In genomic region chr6:50602191-50602810, GRCh38 we compare ENCODE assay signal across 8 cellular contexts.
A peak's percentile ranks its signal among the peaks of the same experiment; 100 is the strongest.
DNase-seq lines count a peak whose midpoint lies in the region; ATAC-seq and TF ChIP-seq lines count a peak whose summit lies in the region.

No MANE protein-coding gene starts in this region.

- H3K36me3 ChIP-seq in osteoblast (ENCODE audit: insufficient read depth, low read length), result no peaks in the 10 kb centered on the region

- H3K4me3 Mint-ChIP-seq in stimulated activated effector memory CD8-positive, alpha-beta T cell treated with anti-CD3 and anti-CD28 coated beads, Interleukin-12 subunit alpha, Interleukin-12 subunit beta, amount 100 ng/mL, for 72 hours, result no peak overlapping the region

- ATAC-seq in HG03342 (IDR thresholded peaks at IDR 0.05; ENCODE audit: unreplicated experiment) (no peak), GM21737 (IDR thresholded peaks at IDR 0.05; ENCODE audit: unreplicated experiment) (no peak)
- ATAC-seq in stimulated activated effector memory CD8-positive, alpha-beta T cell treated with anti-CD3 and anti-CD28 coated beads, Interleukin-12 subunit alpha, Interleukin-12 subunit beta, amount 100 ng/mL, for 72 hours, result no peak

- H3K4me3 ChIP-seq in osteoblast (ENCODE audit: insufficient read depth, low read length), result no peak overlapping the region

- H3K9me3 Mint-ChIP-seq in stimulated activated effector memory CD8-positive, alpha-beta T cell treated with anti-CD3 and anti-CD28 coated beads, Interleukin-12 subunit alpha, Interleukin-12 subunit beta, amount 100 ng/mL, for 72 hours, result peaks cover 2% of the 10 kb centered on the region

- no peaks in the 10 kb centered on the region for H4K20me1 ChIP-seq in osteoblast (ENCODE audit: insufficient read depth, low read length)

- TF ChIP-seq CTCF in C4-2B (conservative IDR thresholded peaks at IDR 0.05) (peak; percentile 90), GM20000 (IDR thresholded peaks at IDR 0.05; ENCODE audit: extremely low read depth, missing control alignments) (peak; percentile 48), osteoblast (IDR thresholded peaks at IDR 0.05; ENCODE audit: extremely low read depth, low read depth, low read length) (peak; percentile 68)

- H3K4me2 ChIP-seq in osteoblast (ENCODE audit: insufficient read depth, low read length), result no peak overlapping the region

- no peaks in the 10 kb centered on the region for H3K36me3 Mint-ChIP-seq in stimulated activated effector memory CD8-positive, alpha-beta T cell treated with anti-CD3 and anti-CD28 coated beads, Interleukin-12 subunit alpha, Interleukin-12 subunit beta, amount 100 ng/mL, for 72 hours

- H2AFZ ChIP-seq in osteoblast (ENCODE audit: low read length), result no peak overlapping the region

- no peaks in the 10 kb centered on the region for H3K79me2 ChIP-seq in osteoblast (ENCODE audit: insufficient read depth, low read length)

- H3K4me1 Mint-ChIP-seq in stimulated activated effector memory CD8-positive, alpha-beta T cell treated with anti-CD3 and anti-CD28 coated beads, Interleukin-12 subunit alpha, Interleukin-12 subunit beta, amount 100 ng/mL, for 72 hours, result no peaks in the 10 kb centered on the region

- no peaks in the 10 kb centered on the region for H3K9me3 ChIP-seq in osteoblast (ENCODE audit: low read depth, low read length)

- no peaks in the 10 kb centered on the region for H3K27me3 ChIP-seq in osteoblast (ENCODE audit: insufficient read depth, low read length)

- no peak overlapping the region for H3K27ac ChIP-seq in C4-2B
- H3K27ac ChIP-seq in osteoblast (ENCODE audit: low read depth, low read length), result no peak overlapping the region

- DNase-seq in GM20000 (ENCODE audit: low spot score) (peak; percentile 8), NCI-H82 (lab: John Stamatoyannopoulos, UW) (peak; percentile 52), dermis microvascular lymphatic vessel endothelial cell (ENCODE audit: low read depth in 2 of 2) (peak; percentile 1 to 23), osteoblast (ENCODE audit: insufficient read length, low spot score, missing footprints) (no peak)
- no peak for DNase-seq in stimulated activated effector memory CD8-positive, alpha-beta T cell treated with anti-CD3 and anti-CD28 coated beads, Interleukin-12 subunit alpha, Interleukin-12 subunit beta, amount 100 ng/mL, for 72 hours (ENCODE audit: low spot score in 2 of 2)

- H3K4me1 ChIP-seq in osteoblast (ENCODE audit: insufficient read depth, low read length), result no peaks in the 10 kb centered on the region

- no peak overlapping the region for H3K27ac Mint-ChIP-seq in stimulated activated effector memory CD8-positive, alpha-beta T cell treated with anti-CD3 and anti-CD28 coated beads, Interleukin-12 subunit alpha, Interleukin-12 subunit beta, amount 100 ng/mL, for 72 hours

Comparison
In these comparisons a context has a peak if more than half of its experiments do, and no peak if none do; other contexts are left out.
1. DNase-seq: peak in GM20000 (single experiment), NCI-H82 (single experiment) and dermis microvascular lymphatic vessel endothelial cell (2 of 2); none in osteoblast (single experiment) and stimulated activated effector memory CD8-positive, alpha-beta T cell treated with anti-CD3 and anti-CD28 coated beads, Interleukin-12 subunit alpha, Interleukin-12 subunit beta, amount 100 ng/mL, for 72 hours (0 of 2).
2. Peak in every context shown above with its lines, with median percentiles within 50 percentile points of each other: CTCF ChIP-seq.